ENCODE assay signal across 14 cellular contexts in genomic region chr1:54329337-54329954, GRCh38.
A peak's percentile ranks its signal among the peaks of the same experiment; 100 is the strongest.
DNase-seq lines count a peak whose midpoint lies in the region; ATAC-seq, FAIRE-seq and TF ChIP-seq lines count a peak whose summit lies in the region.
"Had no signal": no experiment of that assay in that cellular context is flagged by ENCODE, and none has a peak within 500 bp of the region (broad histone marks: within the 10 kb centered on the region; RNA-seq: fewer than 3 reads in every experiment).

No MANE protein-coding gene starts in this region.

- FAIRE-seq in H1 (lab: Jason Lieb, UNC): no peak
- FAIRE-seq: A549 had no signal

- H2AK5ac ChIP-seq in H1 (ENCODE audit: low read depth, low read length): no peak overlapping the region

- CTCF ChIA-PET in H1 (lab: Charles Lee; ENCODE audit: partially characterized antibody): interaction anchor here (1.0 to 1.4 kb wide), 4 partner anchors 13 to 380 kb away, joined by 3 to 6 read pairs (median 3); no protein-coding TSS in a partner anchor

- H2BK12ac ChIP-seq in H1 (ENCODE audit: low read depth, low read length): no peak overlapping the region

- H3K23me2 ChIP-seq in H1 (ENCODE audit: low read depth, low read length): no peaks in the 10 kb centered on the region

- H3K9me3 ChIP-seq in H1 (ENCODE audit: insufficient read depth in 2 of 2, low read depth in 1 of 2, low read length in 1 of 2) (no peaks in the 10 kb centered on the region), muscle layer of colon (ENCODE audit: low read length) (no peaks in the 10 kb centered on the region), transverse colon (no peaks in the 10 kb centered on the region), mucosa of descending colon (no peaks in the 10 kb centered on the region), left lung (no peaks in the 10 kb centered on the region)
- H3K9me3 ChIP-seq: A549, MG63, upper lobe of right lung had no signal

- H3K36me3 ChIP-seq in H1 (ENCODE audit: control insufficient read depth in 2 of 4, insufficient read depth in 4 of 4, low read length in 3 of 4) (no peaks in the 10 kb centered on the region; a peak in 1 of 8 replicates), muscle layer of colon (ENCODE audit: insufficient read depth, low read length) (no peaks in the 10 kb centered on the region), transverse colon (no peaks in the 10 kb centered on the region), mucosa of descending colon (ENCODE audit: low read depth) (no peaks in the 10 kb centered on the region), left lung (no peaks in the 10 kb centered on the region)
- H3K36me3 ChIP-seq: MG63, upper lobe of right lung had no signal

- peak overlapping the region; percentile 25 for H3K4ac ChIP-seq in H1 (replicated peaks; ENCODE audit: insufficient read length, low read depth, low read length)

- no peak overlapping the region; the same call in 1 of the 2 replicates for H4K8ac ChIP-seq in H1 (ENCODE audit: extremely low read depth, insufficient read depth, low read length)

- H3K4me1 ChIP-seq in H1 (replicated peaks in 1 of 4; ENCODE audit: control insufficient read depth in 3 of 4, insufficient read depth in 4 of 4, low read length in 3 of 4) (peaks cover 41 to 65% (median 57%) of the 10 kb centered on the region in 4 experiments), muscle layer of colon (ENCODE audit: insufficient read depth, low read length) (peaks cover 96% of the 10 kb centered on the region), transverse colon (peaks cover 48 to 96% (median 61%) of the 10 kb centered on the region in 4 donors), mucosa of descending colon (ENCODE audit: low read depth) (peaks cover 11% of the 10 kb centered on the region), left lung (peaks cover 15 to 60% of the 10 kb centered on the region in 2 donors)
- H3K4me1 ChIP-seq: A549 had no signal

- TF ChIP-seq EP300 in H1 (IDR thresholded peaks at IDR 0.05; ENCODE audit: borderline replicate concordance in 1 of 2, low read depth in 2 of 2, low read length in 2 of 2): no peak
- no peak for TF ChIP-seq EP300 in transverse colon (IDR thresholded peaks at IDR 0.05; ENCODE audit: low read depth)

- TF ChIP-seq POLR2A in H1 (IDR thresholded peaks at IDR 0.05; ENCODE audit: control extremely low read depth in 1 of 2, low read depth in 2 of 2, low read length in 2 of 2): no peak
- no peak for TF ChIP-seq POLR2A in transverse colon (IDR thresholded peaks at IDR 0.05)

- WGBS in H1 (ENCODE audit: extremely low coverage in 1 of 2, insufficient coverage in 1 of 2, insufficient read length in 1 of 2, insufficient replicate concordance in 2 of 2, low coverage in 1 of 2, low lambda C conversion rate in 2 of 2, missing lambda C conversion rate in 1 of 2), 2 experiments: 77% methylated on average over 3 of the region's 3 CpGs; no CpG with 5 or more reads in 1 of the 2 experiments
- 75% methylated on average over 3 of the region's 3 CpGs; no CpG with 5 or more reads in 1 of the 2 donors for WGBS in transverse colon (ENCODE audit: low coverage in 1 of 2), 2 donors

- H3K27me3 ChIP-seq in H1 (replicated peaks in 1 of 4; ENCODE audit: control insufficient read depth in 3 of 4, extremely low read depth in 1 of 4, insufficient read depth in 3 of 4, low read length in 3 of 4) (no peaks in the 10 kb centered on the region), muscle layer of colon (ENCODE audit: control insufficient read depth in 1 of 2, insufficient read depth in 2 of 2, low read length in 2 of 2) (no peaks in the 10 kb centered on the region), transverse colon (no peaks in the 10 kb centered on the region), left lung (no peaks in the 10 kb centered on the region)
- H3K27me3 ChIP-seq: MG63, upper lobe of right lung had no signal

- H2AFZ ChIP-seq in H1 (ENCODE audit: low read length): no peak overlapping the region

- H4K5ac ChIP-seq in H1 (ENCODE audit: insufficient read length, low read depth, low read length): no peak overlapping the region

- H3K27ac ChIP-seq in H1 (ENCODE audit: low read depth, low read length) (no peak overlapping the region), muscle layer of colon (ENCODE audit: low read depth, low read length) (peak overlapping the region; percentile 17), transverse colon (peak overlapping the region; percentile 5 to 88 (median 44)), left lung (no peak overlapping the region)
- H3K27ac ChIP-seq: A549, upper lobe of right lung had no signal

- H3K18ac ChIP-seq in H1 (ENCODE audit: extremely low read depth, low read length): no peak overlapping the region

- TF ChIP-seq CTCF in H1 (IDR thresholded peaks at IDR 0.05; ENCODE audit: control extremely low read depth in 1 of 3, insufficient read depth in 1 of 3, low read depth in 1 of 3, low read length in 3 of 3) (no peak), transverse colon (IDR thresholded peaks at IDR 0.05) (no peak), mucosa of descending colon (IDR thresholded peaks at IDR 0.05) (no peak), left lung (IDR thresholded peaks at IDR 0.05) (no peak)

- peaks cover 36% of the 10 kb centered on the region for H3K79me1 ChIP-seq in H1 (ENCODE audit: low read depth, low read length)

- H3K4me3 ChIP-seq in H1 (ENCODE audit: extremely low read depth in 1 of 4, insufficient read depth in 2 of 4, low read depth in 3 of 4, low read length in 4 of 4): no peak overlapping the region
- H3K4me3 ChIP-seq in muscle layer of colon (ENCODE audit: low read depth in 1 of 2, low read length in 2 of 2): no peak overlapping the region
- no peak overlapping the region for H3K4me3 ChIP-seq in transverse colon
- no peak overlapping the region for H3K4me3 ChIP-seq in mucosa of descending colon
- no peak overlapping the region for H3K4me3 ChIP-seq in left lung
- H3K4me3 ChIP-seq: A549, MG63, upper lobe of right lung had no signal

- H2BK15ac ChIP-seq in H1 (ENCODE audit: low read length): no peak overlapping the region; the same call in 1 of the 2 replicates

- DNase-seq in NCI-H82 (lab: John Stamatoyannopoulos, UW) (peak; percentile 77), NCI-H82 treated with DMSO at 0.1 percent for 48 hours (lab: John Stamatoyannopoulos, UW; ENCODE audit: unreplicated experiment) (no peak), H1 (ENCODE audit: low read depth in 1 of 2, low spot score in 2 of 2) (no peak), transverse colon (no peak), NCI-H774 (lab: John Stamatoyannopoulos, UW) (no peak), mucosa of descending colon (no peak), left lung (no peak)
- DNase-seq: activated naive CD4-positive, alpha-beta T cell treated with anti-CD3 and anti-CD28 coated beads for 36 hours; MG63; NCI-H2171 treated with DMSO at 0.1 percent for 48 hours; RPMI8226; upper lobe of right lung had no signal

- no peak overlapping the region for H3K56ac ChIP-seq in H1 (replicated peaks; ENCODE audit: insufficient read length, low read depth, low read length)

- H3K9ac ChIP-seq in H1 (replicated peaks in 1 of 4; ENCODE audit: extremely low read depth in 1 of 4, low read depth in 3 of 4, low read length in 3 of 4): no peak overlapping the region
- no peak overlapping the region for H3K9ac ChIP-seq in muscle layer of colon (ENCODE audit: low read length)

- H3K79me2 ChIP-seq in H1 (ENCODE audit: control insufficient read depth in 1 of 2, insufficient read depth in 2 of 2, low read length in 2 of 2): peaks cover 13 to 97% of the 10 kb centered on the region in 2 experiments

- in situ Hi-C loops in transverse colon (cut with MboI; ENCODE audit: low pct_ligation_motif_present in 1 of 4, low pct_unique_long_range_greater_than_20kb in 1 of 4, low sequenced_read_pairs in 3 of 4): no loop called here

- no peak overlapping the region for H4K91ac ChIP-seq in H1 (replicated peaks; ENCODE audit: insufficient read length, low read length)

- no peak overlapping the region for H2BK120ac ChIP-seq in H1 (replicated peaks; ENCODE audit: low read depth, low read length)

- POLR2A ChIA-PET in H1 (lab: Charles Lee; ENCODE audit: partially characterized antibody): no interaction called here

- H4K20me1 ChIP-seq in H1 (replicated peaks in 1 of 2; ENCODE audit: control insufficient read depth in 1 of 2, insufficient read depth in 2 of 2, low read length in 2 of 2): peaks cover 5 to 46% of the 10 kb centered on the region in 2 experiments

- H3K4me2 ChIP-seq in H1 (ENCODE audit: insufficient read depth in 1 of 2, low read depth in 2 of 2, low read length in 2 of 2): peak overlapping the region in 1 of 2 experiments; percentile 18; a peak in 2 of 4 replicates
- H3K4me2 ChIP-seq: A549 had no signal

- intact Hi-C loops in transverse colon (cut with DNase I; ENCODE audit: low total_unique reads) (loop anchor here (10.0 kb wide), 1 partner anchor 75 kb away; the partner anchor contains the start of gene SSBP3), mucosa of descending colon (cut with DNase I, micrococcal nuclease) (no loop called here), left lung (cut with DNase I) (no loop called here)

- no peak overlapping the region for H3K14ac ChIP-seq in H1 (ENCODE audit: insufficient read length)

- no peak for TF ChIP-seq RAD21 in H1 (IDR thresholded peaks at IDR 0.05 in 1 of 2, conservative IDR thresholded peaks at IDR 0.05 in 1 of 2; ENCODE audit: low read depth in 2 of 2, low read length in 2 of 2)

- H3K23ac ChIP-seq in H1 (ENCODE audit: insufficient read length): no peak overlapping the region

- H2BK20ac ChIP-seq in H1 (ENCODE audit: low read length): no peak overlapping the region

- H2BK5ac ChIP-seq in H1 (ENCODE audit: low read depth, low read length): peak overlapping the region; percentile 12; the same call in 1 of the 2 replicates

- ATAC-seq in mucosa of descending colon (no peak), left lung (no peak)
- ATAC-seq: A549, upper lobe of right lung had no signal

TF ChIP-seq in H1, 55 proteins besides CTCF, POLR2A, EP300 and RAD21 (continues in another document):
- no peak for TF ChIP-seq TBP (IDR thresholded peaks at IDR 0.05; ENCODE audit: low read depth, low read length)
- TF ChIP-seq RFX5 (IDR thresholded peaks at IDR 0.05; ENCODE audit: borderline replicate concordance, low read depth, low read length): no peak
- no peak for TF ChIP-seq TAF1 (IDR thresholded peaks at IDR 0.05; ENCODE audit: low read depth, low read length)
- TF ChIP-seq RXRA (IDR thresholded peaks at IDR 0.05; ENCODE audit: insufficient read depth, low read depth, low read length): no peak
- TF ChIP-seq JUN (IDR thresholded peaks at IDR 0.05; ENCODE audit: low read depth, low read length): no peak
- TF ChIP-seq CREB1 (IDR thresholded peaks at IDR 0.05): no peak
- no peak for TF ChIP-seq MAX (IDR thresholded peaks at IDR 0.05)
- TF ChIP-seq TCF12 (IDR thresholded peaks at IDR 0.05; ENCODE audit: low read depth, low read length): no peak

Comparison
In these comparisons a context has a peak if more than half of its experiments do, and no peak if none do; other contexts are left out.
1. H3K27ac ChIP-seq: peak in muscle layer of colon (single experiment) and transverse colon (4 of 4); none in H1 (single experiment) and left lung (0 of 2).